33 cellular contexts compared by ENCODE assay signal in the genomic region with DNA sequence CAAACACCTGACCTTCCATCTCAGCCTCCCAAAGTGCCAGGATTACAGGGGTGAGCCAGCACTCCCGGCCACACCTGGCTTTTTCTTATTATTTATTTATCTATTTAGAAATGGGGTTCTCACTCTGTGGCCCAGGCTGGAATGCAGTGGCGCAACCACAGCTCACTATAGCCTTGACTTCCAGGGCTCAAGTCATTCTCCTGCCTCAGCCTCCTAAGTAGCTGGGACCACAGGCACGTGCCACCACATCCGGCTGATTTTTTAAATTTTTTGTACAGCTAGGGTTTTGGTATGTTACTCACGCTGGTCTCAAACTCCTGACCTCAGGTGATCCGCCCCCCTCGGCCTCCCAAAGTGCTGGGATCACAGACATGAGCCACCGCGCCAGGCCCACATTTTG. TPM values are rescaled to one million over a fixed set of nuclear protein-coding genes. Genes with fewer than 3 reads are reported as not detected.
"Had no signal": no experiment of that assay in that cellular context is flagged by ENCODE, and none has a peak within 500 bp of the region (broad histone marks: within the 10 kb centered on the region; RNA-seq: fewer than 3 reads in every experiment).

No MANE protein-coding gene starts in this region.

- H3K36me3 Mint-ChIP-seq: activated naive CD8-positive, alpha-beta T cell treated with anti-CD3 and anti-CD28 coated beads for 36 hours had no signal

- H3K9ac ChIP-seq: parathyroid adenoma had no signal

- H3K4me1 Mint-ChIP-seq: activated naive CD8-positive, alpha-beta T cell treated with anti-CD3 and anti-CD28 coated beads for 36 hours; central memory CD8-positive, alpha-beta T cell had no signal

- DNase-seq: activated CD4-positive, alpha-beta T cell treated with anti-CD3 and anti-CD28 coated beads for 4 hours; activated CD4-positive, alpha-beta T cell treated with anti-CD3 and anti-CD28 coated beads, Interleukin-2, amount 50 U/mL, for 48 hours; activated CD4-positive, CD25-positive, alpha-beta regulatory T cell; activated CD8-positive, alpha-beta memory T cell treated with anti-CD3 and anti-CD28 coated beads, Interleukin-2, amount 50 U/mL, for 48 hours; activated naive CD4-positive, alpha-beta T cell treated with Interleukin-2 at 50 U/mL for 16 hours; activated naive CD8-positive, alpha-beta T cell treated with anti-CD3 and anti-CD28 coated beads for 36 hours; activated T-cell treated with anti-CD3 and anti-CD28 coated beads, Interleukin-2, amount 50 U/mL, for 4 hours; amniotic stem cell; effector memory CD8-positive, alpha-beta T cell; gastrocnemius medialis; heart left ventricle; islet precursor cell; left colon; mesenchymal stem cell; nephron progenitor cell; nucleus accumbens; stimulated activated CD4-positive, alpha-beta T cell treated with anti-CD3 and anti-CD28 coated beads, Interleukin-4, amount 100 ng/mL, for 4 hours; substantia nigra; T1000; tibial artery had no signal

- H3K4me3 ChIP-seq: breast epithelium, esophagus muscularis mucosa, gastrocnemius medialis, heart left ventricle, tibial artery had no signal

- H3K9me3 ChIP-seq: breast epithelium, esophagus muscularis mucosa, gastrocnemius medialis, heart left ventricle, tibial artery had no signal

- H3K4me1 ChIP-seq: breast epithelium had no signal

- ATAC-seq: activated T-cell treated with anti-CD3 and anti-CD28 coated beads, Interleukin-2, amount 50 U/mL, for 4 hours; effector memory CD8-positive, alpha-beta T cell; gastrocnemius medialis; heart left ventricle; left colon; right cardiac atrium had no signal

- H3K79me2 ChIP-seq: parathyroid adenoma had no signal

- H3K27ac ChIP-seq: breast epithelium, esophagus muscularis mucosa, gastrocnemius medialis, heart left ventricle, parathyroid adenoma, tibial artery had no signal

- H3K9me3 Mint-ChIP-seq: activated naive CD8-positive, alpha-beta T cell treated with anti-CD3 and anti-CD28 coated beads for 36 hours; activated T-cell treated with anti-CD3 and anti-CD28 coated beads, Interleukin-2, amount 50 U/mL, for 4 hours; activated T-helper 2 cell treated with anti-CD3 and anti-CD28 coated beads, Interferon-gamma antibody, Interleukin-2, Interleukin-4, amounts not matched to agents 10 μg/mL and 5 μg/mL and 100 μg/mL, durations not matched to agents 14 hours and 24 hours and 36 hours; central memory CD8-positive, alpha-beta T cell; effector memory CD8-positive, alpha-beta T cell; nephron progenitor cell; stimulated activated naive CD8-positive, alpha-beta T cell treated with anti-CD3 and anti-CD28 coated beads, Interleukin-15, Interleukin-2, amounts not matched to agents 100 ng/mL and 50 ng/mL, for 24 hours had no signal

- H3K4me3 Mint-ChIP-seq: activated naive CD8-positive, alpha-beta T cell treated with anti-CD3 and anti-CD28 coated beads for 36 hours; activated T-cell treated with anti-CD3 and anti-CD28 coated beads, Interleukin-2, amount 50 U/mL, for 4 hours; central memory CD8-positive, alpha-beta T cell; effector memory CD8-positive, alpha-beta T cell; nephron progenitor cell; stimulated activated naive CD8-positive, alpha-beta T cell treated with anti-CD3 and anti-CD28 coated beads, Interleukin-15, Interleukin-2, amounts not matched to agents 100 ng/mL and 50 ng/mL, for 24 hours had no signal

- H2AFZ ChIP-seq: parathyroid adenoma had no signal

- H3K27me3 ChIP-seq: gastrocnemius medialis, heart left ventricle had no signal

- H3K36me3 ChIP-seq: breast epithelium, esophagus muscularis mucosa, gastrocnemius medialis, heart left ventricle, tibial artery had no signal

- H3K27ac Mint-ChIP-seq: activated naive CD8-positive, alpha-beta T cell treated with anti-CD3 and anti-CD28 coated beads for 36 hours; activated T-helper 2 cell treated with anti-CD3 and anti-CD28 coated beads, Interferon-gamma antibody, Interleukin-2, Interleukin-4, amounts not matched to agents 10 μg/mL and 5 μg/mL and 100 μg/mL, durations not matched to agents 14 hours and 24 hours and 36 hours; effector memory CD8-positive, alpha-beta T cell; nephron progenitor cell; stimulated activated naive CD8-positive, alpha-beta T cell treated with anti-CD3 and anti-CD28 coated beads, Interleukin-15, Interleukin-2, amounts not matched to agents 100 ng/mL and 50 ng/mL, for 24 hours had no signal

RNA-seq across cellular contexts. Expression of a gene that starts 56.9 kb away (rescaled TPM):
- total RNA-seq: activated CD8-positive, alpha-beta memory T cell treated with anti-CD3 and anti-CD28 coated beads for 36 hours; activated naive CD8-positive, alpha-beta T cell treated with anti-CD3 and anti-CD28 coated beads for 36 hours; activated T-cell treated with anti-CD3 and anti-CD28 coated beads, Interleukin-2, amount 50 U/mL, for 4 hours; activated T-helper 2 cell treated with anti-CD3 and anti-CD28 coated beads, Interferon-gamma antibody, Interleukin-2, Interleukin-4, amounts not matched to agents 10 μg/mL and 5 μg/mL and 100 μg/mL, durations not matched to agents 14 hours and 24 hours and 36 hours; breast epithelium; dermis microvascular lymphatic vessel endothelial cell; endothelial cell of umbilical vein; esophagus muscularis mucosa; heart left ventricle; left colon; lower leg skin; mononuclear cell; pulmonary artery endothelial cell; right cardiac atrium had no signal
- polyA plus RNA-seq: endothelial cell of umbilical vein, heart left ventricle, right cardiac atrium had no signal
